8 cellular contexts compared by ENCODE assay signal in genomic region chr20:41693136-41693979, GRCh38.
A peak's percentile ranks its signal among the peaks of the same experiment; 100 is the strongest.
DNase-seq lines count a peak whose midpoint lies in the region; ATAC-seq and TF ChIP-seq lines count a peak whose summit lies in the region.

No MANE protein-coding gene starts in this region.

- no peak for TF ChIP-seq POLR2A in lower leg skin (IDR thresholded peaks at IDR 0.05)

- ATAC-seq in GM19324 (IDR thresholded peaks at IDR 0.05; ENCODE audit: low FRiP score, unreplicated experiment) (peak; percentile 75), HG03460 (IDR thresholded peaks at IDR 0.05; ENCODE audit: unreplicated experiment) (peak; percentile 89)

- no peaks in the 10 kb centered on the region for H4K20me1 ChIP-seq in BLaER1 treated with 17β-estradiol and CSF1 and Interleukin-3, amounts not matched to agents 10 nM and 100 nM

- no peak for TF ChIP-seq CTCF in lower leg skin (IDR thresholded peaks at IDR 0.05)

- H3K4me3 ChIP-seq in BLaER1 treated with 17β-estradiol and CSF1 and Interleukin-3, amounts not matched to agents 10 nM and 100 nM = peak overlapping the region; percentile 65 to 80 (median 74)
- H3K4me3 ChIP-seq in duodenal mucosa (ENCODE audit: low read depth in 1 of 2, low read length in 2 of 2) (peak overlapping the region; percentile 85 to 96), lower leg skin (ENCODE audit: low read depth, poor library complexity, severe bottlenecking) (peak overlapping the region; percentile 53)

- H3K27ac ChIP-seq in BLaER1 treated with 17β-estradiol and CSF1 and Interleukin-3, amounts not matched to agents 10 nM and 100 nM = peak overlapping the region; percentile 80 to 95 (median 89)
- peak overlapping the region; percentile 28 for H3K27ac ChIP-seq in duodenal mucosa (ENCODE audit: low read depth, low read length)

- DNase-seq in NCI-H526 (lab: John Stamatoyannopoulos, UW) = peak; percentile 98 to 99
- DNase-seq in activated CD4-positive, alpha-beta T cell treated with anti-CD3 and anti-CD28 coated beads, Interleukin-2, amount 50 U/mL, for 4 hours = peak; percentile 70 to 75
- peak; percentile 79 to 95 for DNase-seq in lower leg skin (ENCODE audit: low spot score in 2 of 2)
- DNase-seq in stimulated activated CD4-positive, alpha-beta T cell treated with anti-CD3 and anti-CD28 coated beads, Interleukin-4, amount 100 ng/mL, for 4 hours = peak; percentile 66 to 76

- no peaks in the 10 kb centered on the region for H3K9me3 ChIP-seq in BLaER1 treated with 17β-estradiol and CSF1 and Interleukin-3, amounts not matched to agents 10 nM and 100 nM (replicated peaks in 1 of 11)
- H3K9me3 ChIP-seq in duodenal mucosa (ENCODE audit: control insufficient read depth in 1 of 2, low read length in 2 of 2) = no peaks in the 10 kb centered on the region

- peak overlapping the region; percentile 80 to 93 (median 89) for H3K9ac ChIP-seq in BLaER1 treated with 17β-estradiol and CSF1 and Interleukin-3, amounts not matched to agents 10 nM and 100 nM
- H3K9ac ChIP-seq in duodenal mucosa (ENCODE audit: low read depth in 1 of 2, low read length in 2 of 2) = peak overlapping the region; percentile 67 to 93

- no peaks in the 10 kb centered on the region for H3K27me3 ChIP-seq in BLaER1 treated with 17β-estradiol and CSF1 and Interleukin-3, amounts not matched to agents 10 nM and 100 nM
- peaks cover 0 to 2% of the 10 kb centered on the region in 2 donors for H3K27me3 ChIP-seq in duodenal mucosa (ENCODE audit: control insufficient read depth in 1 of 2, insufficient read depth in 2 of 2, low read length in 2 of 2)

- H3K4me2 ChIP-seq in BLaER1 treated with 17β-estradiol and CSF1 and Interleukin-3, amounts not matched to agents 10 nM and 100 nM = peak overlapping the region; percentile 69 to 95 (median 88)

- peaks cover 13 to 32% (median 16%) of the 10 kb centered on the region in 10 experiments for H3K4me1 ChIP-seq in BLaER1 treated with 17β-estradiol and CSF1 and Interleukin-3, amounts not matched to agents 10 nM and 100 nM
- peaks cover 6 to 10% of the 10 kb centered on the region in 2 donors for H3K4me1 ChIP-seq in duodenal mucosa (ENCODE audit: control insufficient read depth in 1 of 2, insufficient read depth in 2 of 2, low read length in 2 of 2)

- intact Hi-C loops in lower leg skin (cut with DNase I; ENCODE audit: low total_unique reads) = no loop called here

- no peaks in the 10 kb centered on the region for H3K36me3 ChIP-seq in BLaER1 treated with 17β-estradiol and CSF1 and Interleukin-3, amounts not matched to agents 10 nM and 100 nM
- H3K36me3 ChIP-seq in duodenal mucosa (ENCODE audit: control insufficient read depth in 1 of 2, insufficient read depth in 2 of 2, low read length in 2 of 2) = no peaks in the 10 kb centered on the region

- 1% methylated on average over 29 to 33 of the region's 33 CpGs for WGBS in lower leg skin, 2 donors

Comparison
In these comparisons a context has a peak if more than half of its experiments do, and no peak if none do; other contexts are left out.
1. Peak in every context shown above with its lines: DNase-seq, ATAC-seq, H3K4me3 ChIP-seq and H3K27ac ChIP-seq.